In the genomic region with DNA sequence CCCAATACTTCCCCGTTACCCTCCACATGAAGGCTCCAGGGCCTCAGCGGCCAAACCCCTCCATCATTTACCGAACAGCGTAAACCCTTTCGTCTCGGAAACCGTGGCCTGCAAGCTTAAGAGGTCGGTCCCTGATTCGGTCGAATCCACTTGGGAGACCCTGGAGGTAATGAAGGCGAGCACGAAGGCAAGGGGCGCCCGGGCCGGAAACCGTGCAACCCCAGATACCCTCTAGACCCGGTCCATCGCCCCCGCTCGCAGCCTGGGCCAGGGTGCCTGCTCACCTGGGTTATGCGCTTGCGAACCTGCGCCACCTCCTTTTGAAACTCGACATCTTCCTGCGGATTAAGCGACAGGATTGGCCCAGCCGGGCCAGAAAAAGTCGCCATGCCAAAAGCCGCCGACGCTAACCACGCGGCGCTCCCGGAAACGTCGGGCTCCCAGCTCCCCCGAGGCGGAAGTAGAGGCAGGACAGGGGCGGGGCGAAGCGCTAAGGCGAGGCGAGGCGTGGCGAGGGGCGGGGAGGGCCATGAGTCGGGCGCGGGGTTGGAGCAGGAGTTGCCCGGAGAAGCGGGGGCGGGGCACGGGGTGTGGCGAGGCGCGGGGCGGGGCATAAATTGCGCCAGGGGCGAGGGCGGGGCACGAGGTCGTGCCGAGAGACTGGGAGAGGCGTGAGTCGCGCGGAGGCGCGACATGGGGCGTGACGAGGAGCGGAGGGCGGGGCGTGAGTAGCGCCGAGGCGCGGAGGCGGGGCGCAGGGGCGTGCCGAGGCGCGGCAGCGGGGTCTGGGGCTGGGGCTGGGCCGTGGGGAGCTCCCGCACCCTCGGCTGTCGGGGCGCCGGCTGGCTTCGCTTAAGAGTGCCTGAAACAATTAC, we compare ENCODE assay signal across 1 cellular context.
TF ChIP-seq lines count a peak whose summit lies in the region.

A gene (minus strand): TSS at position 414 of the 875 bp plus-strand sequence. CDS start 25 bp downstream, at position 389.

TF ChIP-seq in HepG2, 621 proteins besides CTCF, POLR2A, EP300 and RAD21 (continued from another document and continues in another):
- peak; percentile 38; the same call in 1 of the 2 replicates for TF ChIP-seq FOSL1 (CRISPR knock-in tag; IDR thresholded peaks at IDR 0.05; ENCODE audit: borderline replicate concordance)
- peak; percentile 63; the same call in 1 of the 2 replicates for TF ChIP-seq KLF6 (CRISPR knock-in tag; IDR thresholded peaks at IDR 0.05)
- TF ChIP-seq KMT2A (CRISPR knock-in tag; IDR thresholded peaks at IDR 0.05): peak; percentile 82
- peak; percentile 73 for TF ChIP-seq MEIS1 (CRISPR knock-in tag; IDR thresholded peaks at IDR 0.05; ENCODE audit: borderline replicate concordance)
- TF ChIP-seq, protein P1, sequence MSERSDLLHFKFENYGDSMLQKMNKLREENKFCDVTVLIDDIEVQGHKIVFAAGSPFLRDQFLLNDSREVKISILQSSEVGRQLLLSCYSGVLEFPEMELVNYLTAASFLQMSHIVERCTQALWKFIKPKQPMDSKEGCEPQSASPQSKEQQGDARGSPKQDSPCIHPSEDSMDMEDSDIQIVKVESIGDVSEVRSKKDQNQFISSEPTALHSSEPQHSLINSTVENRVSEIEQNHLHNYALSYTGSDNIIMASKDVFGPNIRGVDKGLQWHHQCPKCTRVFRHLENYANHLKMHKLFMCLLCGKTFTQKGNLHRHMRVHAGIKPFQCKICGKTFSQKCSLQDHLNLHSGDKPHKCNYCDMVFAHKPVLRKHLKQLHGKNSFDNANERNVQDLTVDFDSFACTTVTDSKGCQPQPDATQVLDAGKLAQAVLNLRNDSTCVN (CRISPR knock-in tag; IDR thresholded peaks at IDR 0.05; ENCODE audit: borderline replicate concordance): peak; percentile 64; the same call in 1 of the 2 replicates
- peak; percentile 80 for TF ChIP-seq ZNF143 (CRISPR knock-in tag; IDR thresholded peaks at IDR 0.05)
- TF ChIP-seq ZSCAN29 (CRISPR knock-in tag; conservative IDR thresholded peaks at IDR 0.05): peak; percentile 77
- peak; percentile 50; the same call in 1 of the 2 replicates for TF ChIP-seq NFYB (CRISPR knock-in tag; IDR thresholded peaks at IDR 0.05)
- TF ChIP-seq, protein P2, sequence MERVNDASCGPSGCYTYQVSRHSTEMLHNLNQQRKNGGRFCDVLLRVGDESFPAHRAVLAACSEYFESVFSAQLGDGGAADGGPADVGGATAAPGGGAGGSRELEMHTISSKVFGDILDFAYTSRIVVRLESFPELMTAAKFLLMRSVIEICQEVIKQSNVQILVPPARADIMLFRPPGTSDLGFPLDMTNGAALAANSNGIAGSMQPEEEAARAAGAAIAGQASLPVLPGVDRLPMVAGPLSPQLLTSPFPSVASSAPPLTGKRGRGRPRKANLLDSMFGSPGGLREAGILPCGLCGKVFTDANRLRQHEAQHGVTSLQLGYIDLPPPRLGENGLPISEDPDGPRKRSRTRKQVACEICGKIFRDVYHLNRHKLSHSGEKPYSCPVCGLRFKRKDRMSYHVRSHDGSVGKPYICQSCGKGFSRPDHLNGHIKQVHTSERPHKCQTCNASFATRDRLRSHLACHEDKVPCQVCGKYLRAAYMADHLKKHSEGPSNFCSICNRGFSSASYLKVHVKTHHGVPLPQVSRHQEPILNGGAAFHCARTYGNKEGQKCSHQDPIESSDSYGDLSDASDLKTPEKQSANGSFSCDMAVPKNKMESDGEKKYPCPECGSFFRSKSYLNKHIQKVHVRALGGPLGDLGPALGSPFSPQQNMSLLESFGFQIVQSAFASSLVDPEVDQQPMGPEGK (CRISPR knock-in tag; IDR thresholded peaks at IDR 0.05): peak; percentile 70
- TF ChIP-seq ZMYM4 (CRISPR knock-in tag; IDR thresholded peaks at IDR 0.05): peak; percentile 93
- TF ChIP-seq ZNF776 (CRISPR knock-in tag; IDR thresholded peaks at IDR 0.05): peak; percentile 96
- TF ChIP-seq ZNF282 (IDR thresholded peaks at IDR 0.05; ENCODE audit: partially characterized antibody): no peak
- peak; percentile 46; the same call in 1 of the 2 replicates for TF ChIP-seq HCFC1 (IDR thresholded peaks at IDR 0.05; ENCODE audit: low read depth, low read length)
- no peak for TF ChIP-seq TCF7 (IDR thresholded peaks at IDR 0.05; ENCODE audit: low read depth)
- TF ChIP-seq MTF1 (CRISPR knock-in tag; IDR thresholded peaks at IDR 0.05): peak; percentile 76; the same call in 1 of the 2 replicates
- TF ChIP-seq CBX5 (CRISPR knock-in tag; IDR thresholded peaks at IDR 0.05; ENCODE audit: borderline replicate concordance): peak; percentile 39; the same call in 1 of the 2 replicates
- TF ChIP-seq ZNF136 (CRISPR knock-in tag; IDR thresholded peaks at IDR 0.05; ENCODE audit: low read depth): no peak; the same call in 1 of the 2 replicates
- TF ChIP-seq PHF5A (CRISPR knock-in tag; IDR thresholded peaks at IDR 0.05; ENCODE audit: low read depth, unreplicated experiment): peak; percentile 40
- TF ChIP-seq NFE2L1 (CRISPR knock-in tag; IDR thresholded peaks at IDR 0.05; ENCODE audit: borderline replicate concordance): no peak
- peak; percentile 77; the same call in 1 of the 2 replicates for TF ChIP-seq MED13 (CRISPR knock-in tag; IDR thresholded peaks at IDR 0.05)
- TF ChIP-seq, protein P3, sequence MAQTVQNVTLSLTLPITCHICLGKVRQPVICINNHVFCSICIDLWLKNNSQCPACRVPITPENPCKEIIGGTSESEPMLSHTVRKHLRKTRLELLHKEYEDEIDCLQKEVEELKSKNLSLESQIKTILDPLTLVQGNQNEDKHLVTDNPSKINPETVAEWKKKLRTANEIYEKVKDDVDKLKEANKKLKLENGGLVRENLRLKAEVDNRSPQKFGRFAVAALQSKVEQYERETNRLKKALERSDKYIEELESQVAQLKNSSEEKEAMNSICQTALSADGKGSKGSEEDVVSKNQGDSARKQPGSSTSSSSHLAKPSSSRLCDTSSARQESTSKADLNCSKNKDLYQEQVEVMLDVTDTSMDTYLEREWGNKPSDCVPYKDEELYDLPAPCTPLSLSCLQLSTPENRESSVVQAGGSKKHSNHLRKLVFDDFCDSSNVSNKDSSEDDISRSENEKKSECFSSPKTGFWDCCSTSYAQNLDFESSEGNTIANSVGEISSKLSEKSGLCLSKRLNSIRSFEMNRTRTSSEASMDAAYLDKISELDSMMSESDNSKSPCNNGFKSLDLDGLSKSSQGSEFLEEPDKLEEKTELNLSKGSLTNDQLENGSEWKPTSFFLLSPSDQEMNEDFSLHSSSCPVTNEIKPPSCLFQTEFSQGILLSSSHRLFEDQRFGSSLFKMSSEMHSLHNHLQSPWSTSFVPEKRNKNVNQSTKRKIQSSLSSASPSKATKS (CRISPR knock-in tag; IDR thresholded peaks at IDR 0.05): no peak
- TF ChIP-seq ZFY (CRISPR knock-in tag; IDR thresholded peaks at IDR 0.05): peak; percentile 93
- TF ChIP-seq RXRB (CRISPR knock-in tag; IDR thresholded peaks at IDR 0.05; ENCODE audit: borderline replicate concordance): 0 out of 2 replicates have a peak, but pooled peaks have one; percentile 58
- TF ChIP-seq, protein P4, sequence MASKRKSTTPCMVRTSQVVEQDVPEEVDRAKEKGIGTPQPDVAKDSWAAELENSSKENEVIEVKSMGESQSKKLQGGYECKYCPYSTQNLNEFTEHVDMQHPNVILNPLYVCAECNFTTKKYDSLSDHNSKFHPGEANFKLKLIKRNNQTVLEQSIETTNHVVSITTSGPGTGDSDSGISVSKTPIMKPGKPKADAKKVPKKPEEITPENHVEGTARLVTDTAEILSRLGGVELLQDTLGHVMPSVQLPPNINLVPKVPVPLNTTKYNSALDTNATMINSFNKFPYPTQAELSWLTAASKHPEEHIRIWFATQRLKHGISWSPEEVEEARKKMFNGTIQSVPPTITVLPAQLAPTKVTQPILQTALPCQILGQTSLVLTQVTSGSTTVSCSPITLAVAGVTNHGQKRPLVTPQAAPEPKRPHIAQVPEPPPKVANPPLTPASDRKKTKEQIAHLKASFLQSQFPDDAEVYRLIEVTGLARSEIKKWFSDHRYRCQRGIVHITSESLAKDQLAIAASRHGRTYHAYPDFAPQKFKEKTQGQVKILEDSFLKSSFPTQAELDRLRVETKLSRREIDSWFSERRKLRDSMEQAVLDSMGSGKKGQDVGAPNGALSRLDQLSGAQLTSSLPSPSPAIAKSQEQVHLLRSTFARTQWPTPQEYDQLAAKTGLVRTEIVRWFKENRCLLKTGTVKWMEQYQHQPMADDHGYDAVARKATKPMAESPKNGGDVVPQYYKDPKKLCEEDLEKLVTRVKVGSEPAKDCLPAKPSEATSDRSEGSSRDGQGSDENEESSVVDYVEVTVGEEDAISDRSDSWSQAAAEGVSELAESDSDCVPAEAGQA (IDR thresholded peaks at IDR 0.05; ENCODE audit: low read depth): peak; percentile 64; the same call in 1 of the 2 replicates
- TF ChIP-seq, protein P4 (CRISPR knock-in tag; IDR thresholded peaks at IDR 0.05; ENCODE audit: borderline replicate concordance): no peak
- TF ChIP-seq ZBTB21 (CRISPR knock-in tag; IDR thresholded peaks at IDR 0.05): no peak
- TF ChIP-seq, protein P5, sequence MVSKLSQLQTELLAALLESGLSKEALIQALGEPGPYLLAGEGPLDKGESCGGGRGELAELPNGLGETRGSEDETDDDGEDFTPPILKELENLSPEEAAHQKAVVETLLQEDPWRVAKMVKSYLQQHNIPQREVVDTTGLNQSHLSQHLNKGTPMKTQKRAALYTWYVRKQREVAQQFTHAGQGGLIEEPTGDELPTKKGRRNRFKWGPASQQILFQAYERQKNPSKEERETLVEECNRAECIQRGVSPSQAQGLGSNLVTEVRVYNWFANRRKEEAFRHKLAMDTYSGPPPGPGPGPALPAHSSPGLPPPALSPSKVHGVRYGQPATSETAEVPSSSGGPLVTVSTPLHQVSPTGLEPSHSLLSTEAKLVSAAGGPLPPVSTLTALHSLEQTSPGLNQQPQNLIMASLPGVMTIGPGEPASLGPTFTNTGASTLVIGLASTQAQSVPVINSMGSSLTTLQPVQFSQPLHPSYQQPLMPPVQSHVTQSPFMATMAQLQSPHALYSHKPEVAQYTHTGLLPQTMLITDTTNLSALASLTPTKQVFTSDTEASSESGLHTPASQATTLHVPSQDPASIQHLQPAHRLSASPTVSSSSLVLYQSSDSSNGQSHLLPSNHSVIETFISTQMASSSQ (IDR thresholded peaks at IDR 0.05; ENCODE audit: low read depth): no peak
- TF ChIP-seq, protein P5 (CRISPR knock-in tag; IDR thresholded peaks at IDR 0.05; ENCODE audit: borderline replicate concordance): peak; percentile 18; the same call in 1 of the 2 replicates
- TF ChIP-seq, protein P6, sequence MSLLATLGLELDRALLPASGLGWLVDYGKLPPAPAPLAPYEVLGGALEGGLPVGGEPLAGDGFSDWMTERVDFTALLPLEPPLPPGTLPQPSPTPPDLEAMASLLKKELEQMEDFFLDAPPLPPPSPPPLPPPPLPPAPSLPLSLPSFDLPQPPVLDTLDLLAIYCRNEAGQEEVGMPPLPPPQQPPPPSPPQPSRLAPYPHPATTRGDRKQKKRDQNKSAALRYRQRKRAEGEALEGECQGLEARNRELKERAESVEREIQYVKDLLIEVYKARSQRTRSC (CRISPR knock-in tag; IDR thresholded peaks at IDR 0.05; ENCODE audit: low read depth): no peak; the same call in 1 of the 2 replicates
- peak; percentile 29; the same call in 1 of the 2 replicates for TF ChIP-seq REPIN1 (CRISPR knock-in tag; IDR thresholded peaks at IDR 0.05; ENCODE audit: borderline replicate concordance, low read depth)
- peak; percentile 52; the same call in 1 of the 2 replicates for TF ChIP-seq HDAC2 (CRISPR knock-in tag; IDR thresholded peaks at IDR 0.05)
- TF ChIP-seq ATF7-NPFF (CRISPR knock-in tag; IDR thresholded peaks at IDR 0.05; ENCODE audit: low read depth): peak; percentile 76
- TF ChIP-seq FOXO1 (CRISPR knock-in tag; IDR thresholded peaks at IDR 0.05): 0 out of 2 replicates have a peak, but pooled peaks have one; percentile 11
- TF ChIP-seq ZC3H4 (CRISPR knock-in tag; IDR thresholded peaks at IDR 0.05; ENCODE audit: borderline replicate concordance): no peak; the same call in 1 of the 2 replicates
- no peak for TF ChIP-seq ZEB1 (IDR thresholded peaks at IDR 0.05; ENCODE audit: insufficient replicate concordance, low read depth)
- TF ChIP-seq ZNF564 (CRISPR knock-in tag; IDR thresholded peaks at IDR 0.05): peak; percentile 64; the same call in 1 of the 2 replicates
- TF ChIP-seq ZBTB20 (CRISPR knock-in tag; IDR thresholded peaks at IDR 0.05; ENCODE audit: borderline replicate concordance, low read depth): no peak; the same call in none of the 2 replicates
- no peak for TF ChIP-seq POLR2AphosphoS2 (IDR thresholded peaks at IDR 0.05; ENCODE audit: low read depth, low read length)
- TF ChIP-seq NFATC3 (CRISPR knock-in tag; IDR thresholded peaks at IDR 0.05): 0 out of 2 replicates have a peak, but pooled peaks have one; percentile 34
- 0 out of 2 replicates have a peak, but pooled peaks have one; percentile 48 for TF ChIP-seq ZNF543 (CRISPR knock-in tag; IDR thresholded peaks at IDR 0.05)
- peak; percentile 94 for TF ChIP-seq ZNF781 (CRISPR knock-in tag; IDR thresholded peaks at IDR 0.05; ENCODE audit: borderline replicate concordance, not compliant biosample characterization)
